Comparison of ENCODE assay signal across 8 cellular contexts in the genomic region with DNA sequence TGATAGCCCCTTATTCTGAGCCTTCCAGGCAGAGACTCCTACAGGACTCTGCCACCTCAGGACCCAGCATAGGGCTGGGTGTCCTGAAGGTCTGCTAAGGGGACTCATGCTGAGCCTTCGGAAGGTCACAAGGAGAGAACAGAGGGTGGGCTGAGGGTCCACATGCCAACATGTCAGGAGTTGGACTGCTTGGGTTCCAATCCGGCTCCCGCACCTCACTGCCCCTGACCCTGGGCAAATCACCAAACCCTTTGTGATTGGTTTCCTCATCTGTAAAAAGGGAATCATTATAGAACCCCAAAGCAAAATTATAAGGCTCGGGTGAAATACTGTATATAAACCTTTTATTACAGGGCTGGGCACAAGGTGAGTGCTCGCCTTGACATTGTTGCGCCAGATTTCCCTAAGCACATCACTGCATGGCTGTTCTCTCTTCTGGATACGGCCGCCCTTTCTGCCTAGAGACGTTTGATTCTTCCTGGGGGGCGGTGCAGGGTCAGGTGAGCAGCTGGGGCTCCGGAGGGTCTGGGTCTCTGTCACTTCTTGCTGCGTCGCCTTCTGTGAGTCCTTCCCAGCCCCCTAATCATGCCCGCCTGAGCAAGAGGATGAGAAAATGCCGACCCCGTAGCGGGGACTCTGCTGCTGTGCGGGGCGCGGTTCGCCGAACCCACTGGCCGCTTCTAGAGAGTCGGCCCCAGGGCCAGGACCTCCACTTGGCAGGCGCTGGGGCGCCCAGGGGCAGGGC.
DNase-seq lines count a peak whose midpoint lies in the region; ATAC-seq and TF ChIP-seq lines count a peak whose summit lies in the region.

No MANE protein-coding gene starts in this region.

- DNase-seq in NCI-H510A treated with DMSO at 0.1 percent for 48 hours (lab: John Stamatoyannopoulos, UW) (peak; percentile 51), NCI-H510A (lab: John Stamatoyannopoulos, UW) (no peak), iPS DF 6.9 (ENCODE audit: low read depth, low spot score) (no peak), NCI-H446 treated with DMSO at 0.1 percent for 48 hours (lab: John Stamatoyannopoulos, UW) (no peak), OCI-M2 (lab: John Stamatoyannopoulos, UW; ENCODE audit: unreplicated experiment) (no peak)
- no peak for DNase-seq in activated CD8-positive, alpha-beta T cell treated with anti-CD3 and anti-CD28 coated beads for 36 hours
- DNase-seq in stimulated activated naive B cell treated with anti-CD40 and anti-IgM and Interleukin-4, amounts not matched to agents 10 μg/mL and 1 μg/mL and 100 μg/mL, for 72 hours, result no peak

- H3K27ac ChIP-seq in iPS DF 6.9 (ENCODE audit: low read length), result no peak overlapping the region

- WGBS in iPS DF 6.9 (ENCODE audit: insufficient coverage, insufficient read length), result no CpG with 5 or more reads among the region's 26 CpGs

- H3K9me3 Mint-ChIP-seq in activated CD8-positive, alpha-beta T cell treated with anti-CD3 and anti-CD28 coated beads for 36 hours, result no peaks in the 10 kb centered on the region
- H3K9me3 Mint-ChIP-seq in stimulated activated naive B cell treated with anti-CD40 and anti-IgM and Interleukin-4, amounts not matched to agents 10 μg/mL and 1 μg/mL and 100 μg/mL, for 72 hours, result peaks cover 0 to 4% of the 10 kb centered on the region in 2 donors

- peaks cover 3% of the 10 kb centered on the region for H3K27me3 Mint-ChIP-seq in activated CD8-positive, alpha-beta T cell treated with anti-CD3 and anti-CD28 coated beads for 36 hours
- peaks cover 0 to 12% of the 10 kb centered on the region in 2 donors for H3K27me3 Mint-ChIP-seq in stimulated activated naive B cell treated with anti-CD40 and anti-IgM and Interleukin-4, amounts not matched to agents 10 μg/mL and 1 μg/mL and 100 μg/mL, for 72 hours

- H3K36me3 ChIP-seq in iPS DF 6.9 (ENCODE audit: control insufficient read depth, insufficient read depth, low read length), result no peaks in the 10 kb centered on the region

- H3K27me3 ChIP-seq in iPS DF 6.9 (ENCODE audit: control insufficient read depth, insufficient read depth, low read length), result peaks cover 6% of the 10 kb centered on the region; the same call in 1 of the 2 replicates

- ATAC-seq in activated CD8-positive, alpha-beta T cell treated with anti-CD3 and anti-CD28 coated beads for 36 hours, result no peak
- ATAC-seq in stimulated activated naive B cell treated with anti-CD40 and anti-IgM and Interleukin-4, amounts not matched to agents 10 μg/mL and 1 μg/mL and 100 μg/mL, for 72 hours (replicated peaks), result peak; percentile 12 to 44
- no peak for ATAC-seq in GM18868 (IDR thresholded peaks at IDR 0.05; ENCODE audit: unreplicated experiment)

- POLR2A ChIA-PET in activated CD8-positive, alpha-beta T cell treated with anti-CD3 and anti-CD28 coated beads for 36 hours (lab: Charles Lee), result interaction anchor here (0.7 to 1.9 kb wide), 5 partner anchors 13 to 172 kb away, joined by 3 to 5 read pairs (median 3); a partner anchor contains a TSS

- no peaks in the 10 kb centered on the region for H3K36me3 Mint-ChIP-seq in activated CD8-positive, alpha-beta T cell treated with anti-CD3 and anti-CD28 coated beads for 36 hours (ENCODE audit: low read depth)
- no peaks in the 10 kb centered on the region for H3K36me3 Mint-ChIP-seq in stimulated activated naive B cell treated with anti-CD40 and anti-IgM and Interleukin-4, amounts not matched to agents 10 μg/mL and 1 μg/mL and 100 μg/mL, for 72 hours

- intact Hi-C loops in activated CD8-positive, alpha-beta T cell treated with anti-CD3 and anti-CD28 coated beads for 36 hours (cut with micrococcal nuclease), result no loop called here

- CTCF ChIA-PET in activated CD8-positive, alpha-beta T cell treated with anti-CD3 and anti-CD28 coated beads for 36 hours (lab: Charles Lee), result interaction anchor here (1.0 to 1.9 kb wide), 3 partner anchors 27 to 71 kb away, joined by 3 to 8 read pairs (median 8); no protein-coding TSS in a partner anchor

- peak overlapping the region; percentile 82 for H3K4me3 Mint-ChIP-seq in activated CD8-positive, alpha-beta T cell treated with anti-CD3 and anti-CD28 coated beads for 36 hours
- peak overlapping the region; percentile 90 to 96 for H3K4me3 Mint-ChIP-seq in stimulated activated naive B cell treated with anti-CD40 and anti-IgM and Interleukin-4, amounts not matched to agents 10 μg/mL and 1 μg/mL and 100 μg/mL, for 72 hours

- peaks cover 2% of the 10 kb centered on the region for H3K4me1 Mint-ChIP-seq in activated CD8-positive, alpha-beta T cell treated with anti-CD3 and anti-CD28 coated beads for 36 hours (ENCODE audit: low read depth)
- H3K4me1 Mint-ChIP-seq in stimulated activated naive B cell treated with anti-CD40 and anti-IgM and Interleukin-4, amounts not matched to agents 10 μg/mL and 1 μg/mL and 100 μg/mL, for 72 hours, result peaks cover 4 to 21% of the 10 kb centered on the region in 2 donors

- no peak overlapping the region for H3K27ac Mint-ChIP-seq in activated CD8-positive, alpha-beta T cell treated with anti-CD3 and anti-CD28 coated beads for 36 hours
- H3K27ac Mint-ChIP-seq in stimulated activated naive B cell treated with anti-CD40 and anti-IgM and Interleukin-4, amounts not matched to agents 10 μg/mL and 1 μg/mL and 100 μg/mL, for 72 hours, result peak overlapping the region; percentile 67

- peak overlapping the region; percentile 44; the same call in 1 of the 2 replicates for H3K4me3 ChIP-seq in iPS DF 6.9 (ENCODE audit: low read length)

- no peak for TF ChIP-seq CTCF in activated CD8-positive, alpha-beta T cell treated with anti-CD3 and anti-CD28 coated beads for 36 hours (IDR thresholded peaks at IDR 0.05)

- no peaks in the 10 kb centered on the region for H3K9me3 ChIP-seq in iPS DF 6.9 (ENCODE audit: control insufficient read depth, insufficient read depth, low read length)

- H3K4me1 ChIP-seq in iPS DF 6.9 (ENCODE audit: control insufficient read depth, insufficient read depth, low read length), result no peaks in the 10 kb centered on the region

Comparison
In these comparisons a context has a peak if more than half of its experiments do, and no peak if none do; other contexts are left out.
1. ATAC-seq: peak in stimulated activated naive B cell treated with anti-CD40 and anti-IgM and Interleukin-4, amounts not matched to agents 10 μg/mL and 1 μg/mL and 100 μg/mL, for 72 hours (2 of 2); none in activated CD8-positive, alpha-beta T cell treated with anti-CD3 and anti-CD28 coated beads for 36 hours (single experiment) and GM18868 (single experiment).